In the genomic region with DNA sequence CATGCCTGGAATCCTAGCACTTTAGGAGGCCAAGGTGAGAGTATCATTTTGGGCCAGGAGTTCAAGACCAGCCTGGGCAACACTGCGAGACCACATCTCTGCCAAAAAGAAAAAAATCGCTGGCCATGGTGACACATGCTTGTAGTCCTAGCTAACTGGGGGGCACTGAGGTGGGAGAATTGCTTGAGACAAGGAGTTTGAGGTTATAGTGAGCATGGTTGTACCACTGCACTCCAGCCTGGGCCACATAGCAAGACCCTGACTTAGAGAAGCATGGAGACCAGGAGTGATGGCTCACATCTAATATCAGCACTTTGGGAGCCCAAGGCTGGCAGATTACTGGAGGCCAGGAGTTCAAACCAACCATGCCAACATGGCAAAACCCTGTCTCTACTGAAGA, we compare ENCODE assay signal across 16 cellular contexts. TPM values are rescaled to one million over a fixed set of nuclear protein-coding genes. Genes with fewer than 3 reads are reported as not detected.
DNase-seq lines count a peak whose midpoint lies in the region; ATAC-seq and TF ChIP-seq lines count a peak whose summit lies in the region.
"Had no signal": no experiment of that assay in that cellular context is flagged by ENCODE, and none has a peak within 500 bp of the region (broad histone marks: within the 10 kb centered on the region; RNA-seq: fewer than 3 reads in every experiment).

No MANE protein-coding gene starts in this region.

- H3K4me3 Mint-ChIP-seq in activated CD4-positive, alpha-beta T cell treated with anti-CD3 and anti-CD28 coated beads for 36 hours, result no peak overlapping the region
- peak overlapping the region; percentile 9 for H3K4me3 Mint-ChIP-seq in central memory CD8-positive, alpha-beta T cell

- no peaks in the 10 kb centered on the region for H3K9me3 Mint-ChIP-seq in activated CD4-positive, alpha-beta T cell treated with anti-CD3 and anti-CD28 coated beads for 36 hours (ENCODE audit: low read depth)
- H3K9me3 Mint-ChIP-seq in central memory CD8-positive, alpha-beta T cell, result no peaks in the 10 kb centered on the region

- H3K36me3 Mint-ChIP-seq in activated CD4-positive, alpha-beta T cell treated with anti-CD3 and anti-CD28 coated beads for 36 hours (ENCODE audit: low read depth), result peaks cover 58% of the 10 kb centered on the region
- H3K36me3 Mint-ChIP-seq in central memory CD8-positive, alpha-beta T cell (ENCODE audit: insufficient read depth), result peaks cover 51% of the 10 kb centered on the region

- no TSS peak for BruUV-seq in OCI-LY7 (replicated peaks; lab: Mats Ljungman, UMichigan)

- peak overlapping the region; percentile 51 for H3K27ac Mint-ChIP-seq in activated CD4-positive, alpha-beta T cell treated with anti-CD3 and anti-CD28 coated beads for 36 hours
- H3K27ac Mint-ChIP-seq in central memory CD8-positive, alpha-beta T cell (ENCODE audit: low read depth), result no peak overlapping the region

- intact Hi-C loops in activated CD4-positive, alpha-beta T cell treated with anti-CD3 and anti-CD28 coated beads for 36 hours (cut with DNase I, micrococcal nuclease), result no loop called here
- intact Hi-C loops in posterior vena cava (cut with DNase I) (no loop called here), OCI-LY7 (cut with micrococcal nuclease; ENCODE audit: unreplicated experiment) (no loop called here)

- CTCF ChIA-PET in activated CD4-positive, alpha-beta T cell treated with anti-CD3 and anti-CD28 coated beads for 36 hours (lab: Charles Lee), result interaction anchor here (0.6 to 1.8 kb wide), 2 partner anchors 42 to 47 kb away, joined by 3 to 8 read pairs; no protein-coding TSS in a partner anchor
- CTCF ChIA-PET in RWPE1 (lab: Yijun Ruan, JAX), result interaction anchor here (0.6 kb wide), 1 partner anchor 17 kb away, joined by 3 read pairs; no protein-coding TSS in a partner anchor
- CTCF ChIA-PET in OCI-LY7 (lab: Charles Lee; ENCODE audit: unreplicated experiment), result no interaction called here

- no peaks in the 10 kb centered on the region for H3K27me3 Mint-ChIP-seq in activated CD4-positive, alpha-beta T cell treated with anti-CD3 and anti-CD28 coated beads for 36 hours
- H3K27me3 Mint-ChIP-seq in central memory CD8-positive, alpha-beta T cell, result no peaks in the 10 kb centered on the region

- no peak overlapping the region for H3K4me2 ChIP-seq in OCI-LY7 (ENCODE audit: low read length)

- POLR2A ChIA-PET in activated CD4-positive, alpha-beta T cell treated with anti-CD3 and anti-CD28 coated beads for 36 hours (lab: Charles Lee), result no interaction called here
- POLR2A ChIA-PET in RWPE1 (lab: Yijun Ruan, JAX; ENCODE audit: low non-redundant PET), result no interaction called here
- POLR2A ChIA-PET in OCI-LY7 (lab: Charles Lee), result interaction anchor here (1.2 kb wide), 1 partner anchor 10 kb away, joined by 3 read pairs; no protein-coding TSS in a partner anchor

- peaks cover 27% of the 10 kb centered on the region for H4K20me1 ChIP-seq in OCI-LY7 (ENCODE audit: insufficient read depth, low read length)

- no peak overlapping the region for H3K4me3 ChIP-seq in OCI-LY7 (ENCODE audit: low read depth, low read length, poor library complexity, severe bottlenecking)
- H3K4me3 ChIP-seq: adrenal gland, thoracic aorta had no signal

- no peaks in the 10 kb centered on the region for H3K9me2 ChIP-seq in OCI-LY7 (ENCODE audit: insufficient read depth, low read length)

- ATAC-seq in activated CD4-positive, alpha-beta T cell treated with anti-CD3 and anti-CD28 coated beads for 36 hours, result no peak
- no peak for ATAC-seq in central memory CD8-positive, alpha-beta T cell (replicated peaks; ENCODE audit: extremely low read depth, poor library complexity, severe bottlenecking)
- ATAC-seq: esophagus mucosa, left ventricle myocardium superior, PC-3 had no signal

- no peak overlapping the region for H2AFZ ChIP-seq in OCI-LY7 (ENCODE audit: low read length)

- TF ChIP-seq CTCF in RWPE1 (conservative IDR thresholded peaks at IDR 0.05; ENCODE audit: low read depth) (no peak), OCI-LY7 (conservative IDR thresholded peaks at IDR 0.05; ENCODE audit: low read length) (no peak)

- no peaks in the 10 kb centered on the region for H3K9me3 ChIP-seq in OCI-LY7 (ENCODE audit: low read length)
- H3K9me3 ChIP-seq: adrenal gland, thoracic aorta had no signal

- DNase-seq in activated CD4-positive, alpha-beta T cell treated with anti-CD3 and anti-CD28 coated beads for 36 hours, result no peak
- DNase-seq in activated CD4-positive, alpha-beta T cell treated with anti-CD3 and anti-CD28 coated beads for 48 hours, result no peak
- DNase-seq in RWPE1 (ENCODE audit: low spot score), result no peak
- DNase-seq in central memory CD8-positive, alpha-beta T cell (ENCODE audit: low spot score in 2 of 2), result no peak
- DNase-seq in posterior vena cava (ENCODE audit: low spot score), result peak; percentile 6
- DNase-seq in OCI-LY7 (ENCODE audit: low spot score), result no peak
- DNase-seq in SHP77 treated with DMSO at 0.1 percent for 48 hours (lab: John Stamatoyannopoulos, UW), result no peak
- DNase-seq in mucosa of gallbladder (ENCODE audit: low spot score), result no peak
- DNase-seq: left ventricle myocardium superior, NCI-H1105, NCI-H446 treated with DMSO at 0.1 percent for 48 hours, PC-3, small intestine had no signal

- peaks cover 91% of the 10 kb centered on the region for H3K36me3 ChIP-seq in OCI-LY7 (ENCODE audit: insufficient read depth, low read length)

- peak overlapping the region; percentile 44 for H3K27ac ChIP-seq in RWPE1
- H3K27ac ChIP-seq in OCI-LY7 (ENCODE audit: low read depth, low read length, poor library complexity, severe bottlenecking), result no peak overlapping the region
- H3K27ac ChIP-seq: thoracic aorta had no signal

- H3K4me1 ChIP-seq in OCI-LY7 (ENCODE audit: insufficient read depth, low read length, poor library complexity, severe bottlenecking), result peaks cover 8% of the 10 kb centered on the region

- H3K4me1 Mint-ChIP-seq in activated CD4-positive, alpha-beta T cell treated with anti-CD3 and anti-CD28 coated beads for 36 hours, result peaks cover 76% of the 10 kb centered on the region
- peaks cover 53% of the 10 kb centered on the region for H3K4me1 Mint-ChIP-seq in central memory CD8-positive, alpha-beta T cell

- H3K79me2 ChIP-seq in OCI-LY7 (ENCODE audit: insufficient read depth, low read depth, low read length), result peaks cover 98% of the 10 kb centered on the region

RNA-seq across cellular contexts. Expression of a gene that starts 9.2 kb away (rescaled TPM):
- 100 to 1,000 TPM; 284 to 386 TPM for total RNA-seq in activated CD4-positive, alpha-beta T cell treated with anti-CD3 and anti-CD28 coated beads for 36 hours
- total RNA-seq in posterior vena cava (100 to 1,000 TPM; 132 to 145 TPM), OCI-LY7 (2022) (231 and 269 TPM in 2 replicates), mucosa of gallbladder (201 TPM)
- total RNA-seq in OCI-LY7 (2014; rRNA removed; shearing (Covaris generic)), result 77.3 and 91.2 TPM in 2 replicates

RNA-seq across cellular contexts. Expression of a gene that starts 33.1 kb away (rescaled TPM):
- 100 to 1,000 TPM; 756 to 818 TPM for total RNA-seq in activated CD4-positive, alpha-beta T cell treated with anti-CD3 and anti-CD28 coated beads for 36 hours
- total RNA-seq in posterior vena cava (100 to 1,000 TPM; 363 to 368 TPM), OCI-LY7 (2022) (732 and 737 TPM in 2 replicates), mucosa of gallbladder (558 TPM)
- total RNA-seq in OCI-LY7 (2014; rRNA removed; shearing (Covaris generic)), result 348 and 385 TPM in 2 replicates

RNA-seq across cellular contexts. Expression of a gene that starts 46.2 kb away (rescaled TPM):
- total RNA-seq in activated CD4-positive, alpha-beta T cell treated with anti-CD3 and anti-CD28 coated beads for 36 hours, result 1,000 to 10,000 TPM; 1,215 to 1,231 TPM
- total RNA-seq in posterior vena cava, result 100 to 1,000 TPM; 530 to 542 TPM
- 1,560 and 1,723 TPM in 2 replicates for total RNA-seq in OCI-LY7 (2014; rRNA removed; shearing (Covaris generic))
- total RNA-seq in OCI-LY7 (2022), result 879 and 892 TPM in 2 replicates
- total RNA-seq in mucosa of gallbladder, result 599 TPM

RNA-seq across cellular contexts. Expression of a gene that starts 48.7 kb away (rescaled TPM):
- 100 to 1,000 TPM in 1 of 2 experiments, 10 to 100 TPM in 1; 79.4 to 129 TPM for total RNA-seq in activated CD4-positive, alpha-beta T cell treated with anti-CD3 and anti-CD28 coated beads for 36 hours
- total RNA-seq in posterior vena cava (10 to 100 TPM; 48.7 to 66.3 TPM), OCI-LY7 (2022) (139 and 153 TPM in 2 replicates), mucosa of gallbladder (99.3 TPM)
- total RNA-seq in OCI-LY7 (2014; rRNA removed; shearing (Covaris generic)), result 37.5 and 40.6 TPM in 2 replicates
